Comparison of ENCODE assay signal across 21 cellular contexts in the genomic region with DNA sequence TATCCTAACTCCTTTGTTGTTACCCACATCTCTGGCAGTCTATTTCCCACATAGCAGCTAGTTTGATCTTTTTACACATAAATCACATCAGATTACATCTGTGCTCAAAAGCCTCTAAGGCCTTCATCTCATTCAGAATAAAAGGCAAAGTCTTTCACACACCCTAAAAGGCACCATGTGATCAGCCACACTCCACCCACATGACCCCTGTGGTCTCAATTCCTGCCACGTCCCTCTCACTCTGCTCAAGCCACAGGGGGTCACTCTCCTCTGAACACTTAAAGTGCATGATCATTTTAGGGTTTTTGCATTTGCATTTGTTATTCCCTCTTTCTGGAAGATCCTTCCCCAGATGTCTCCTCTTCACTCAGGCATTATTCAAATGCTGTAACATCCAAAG.
"Had no signal": no experiment of that assay in that cellular context is flagged by ENCODE, and none has a peak within 500 bp of the region (broad histone marks: within the 10 kb centered on the region; RNA-seq: fewer than 3 reads in every experiment).

No MANE protein-coding gene starts in this region.

- H3K27ac ChIP-seq: ascending aorta, esophagus muscularis mucosa, heart right ventricle, parathyroid adenoma, testis had no signal

- H3K36me3 ChIP-seq: ascending aorta, esophagus muscularis mucosa, heart right ventricle had no signal

- ATAC-seq: heart right ventricle, left cardiac atrium, sciatic nerve had no signal

- H3K4me3 ChIP-seq: ascending aorta, esophagus muscularis mucosa, heart right ventricle, smooth muscle cell, testis had no signal

- H3K27me3 ChIP-seq: ascending aorta, esophagus muscularis mucosa, heart right ventricle, testis had no signal

- H3K27ac Mint-ChIP-seq: activated B cell treated with CpG ODN at 0.5 μM for 24 hours; activated CD4-positive, alpha-beta memory T cell treated with anti-CD3 and anti-CD28 coated beads, Interleukin-2, amount 10 ng/mL, durations not matched to agents 7 days and 5 days; activated naive CD4-positive, alpha-beta T cell treated with anti-CD3 and anti-CD28 coated beads for 36 hours; activated T-cell treated with anti-CD3 and anti-CD28 coated beads, Interleukin-2, amount 50 U/mL, for 24 hours; natural killer cell; stimulated activated memory B cell treated with anti-CD40 and anti-IgM and Interleukin-4, amounts not matched to agents 10 μg/mL and 1 μg/mL and 100 μg/mL, for 72 hours; type B pancreatic cell had no signal

- H3K36me3 Mint-ChIP-seq: natural killer cell; stimulated activated memory B cell treated with anti-CD40 and anti-IgM and Interleukin-4, amounts not matched to agents 10 μg/mL and 1 μg/mL and 100 μg/mL, for 72 hours had no signal

- H3K4me2 ChIP-seq: smooth muscle cell had no signal

- H3K4me1 ChIP-seq: ascending aorta, heart right ventricle, parathyroid adenoma, testis had no signal

- H3K4me1 Mint-ChIP-seq: activated CD4-positive, alpha-beta memory T cell treated with anti-CD3 and anti-CD28 coated beads, Interleukin-2, amount 10 ng/mL, durations not matched to agents 7 days and 5 days; natural killer cell had no signal

- H2AFZ ChIP-seq: parathyroid adenoma had no signal

- H3K9me3 ChIP-seq: ascending aorta, esophagus muscularis mucosa, testis had no signal

- H3K4me3 Mint-ChIP-seq: activated B cell treated with CpG ODN at 0.5 μM for 24 hours; activated CD4-positive, alpha-beta memory T cell treated with anti-CD3 and anti-CD28 coated beads, Interleukin-2, amount 10 ng/mL, durations not matched to agents 7 days and 5 days; activated naive CD4-positive, alpha-beta T cell treated with anti-CD3 and anti-CD28 coated beads for 36 hours; activated T-cell treated with anti-CD3 and anti-CD28 coated beads, Interleukin-2, amount 50 U/mL, for 24 hours; natural killer cell; stimulated activated memory B cell treated with anti-CD40 and anti-IgM and Interleukin-4, amounts not matched to agents 10 μg/mL and 1 μg/mL and 100 μg/mL, for 72 hours; type B pancreatic cell had no signal

- H3K9me3 Mint-ChIP-seq: natural killer cell, type B pancreatic cell had no signal

- H3K27me3 Mint-ChIP-seq: activated B cell treated with CpG ODN at 0.5 μM for 24 hours; activated CD4-positive, alpha-beta memory T cell treated with anti-CD3 and anti-CD28 coated beads, Interleukin-2, amount 10 ng/mL, durations not matched to agents 7 days and 5 days; activated T-cell treated with anti-CD3 and anti-CD28 coated beads, Interleukin-2, amount 50 U/mL, for 24 hours; stimulated activated memory B cell treated with anti-CD40 and anti-IgM and Interleukin-4, amounts not matched to agents 10 μg/mL and 1 μg/mL and 100 μg/mL, for 72 hours; type B pancreatic cell had no signal

- DNase-seq: activated B cell treated with CpG ODN at 0.5 μM for 24 hours; activated CD4-positive, alpha-beta memory T cell treated with anti-CD3 and anti-CD28 coated beads, Interleukin-2, amount 10 ng/mL, durations not matched to agents 7 days and 5 days; activated CD4-positive, alpha-beta T cell treated with anti-CD3 and anti-CD28 coated beads for 48 hours; activated naive CD4-positive, alpha-beta T cell treated with anti-CD3 and anti-CD28 coated beads for 36 hours; activated T-cell treated with anti-CD3 and anti-CD28 coated beads, Interleukin-2, amount 50 U/mL, for 24 hours; cortex of kidney; effector CD4-positive, alpha-beta T cell; heart right ventricle; left cardiac atrium; mesenchymal stem cell; natural killer cell; stimulated activated CD4-positive, alpha-beta T cell treated with anti-CD3 and anti-CD28 coated beads, Interleukin-4, amount 100 ng/mL, for 24 hours; T-helper 2 cell; testis had no signal
